Comparison of ENCODE assay signal across 27 cellular contexts in genomic region chr1:169989246-169989645, GRCh38.
"Had no signal": no experiment of that assay in that cellular context is flagged by ENCODE, and none has a peak within 500 bp of the region (broad histone marks: within the 10 kb centered on the region; RNA-seq: fewer than 3 reads in every experiment).

No MANE protein-coding gene starts in this region.

- H3K4me1 Mint-ChIP-seq: immature natural killer cell; naive thymus-derived CD4-positive, alpha-beta T cell; neural progenitor cell; stimulated activated effector memory CD8-positive, alpha-beta T cell treated with anti-CD3 and anti-CD28 coated beads, Interleukin-12 subunit alpha, Interleukin-12 subunit beta, amount 100 ng/mL, for 72 hours had no signal

- H3K27ac Mint-ChIP-seq: immature natural killer cell; mesothelial cell of epicardium; naive thymus-derived CD4-positive, alpha-beta T cell; nephron; neural progenitor cell; stimulated activated effector memory CD8-positive, alpha-beta T cell treated with anti-CD3 and anti-CD28 coated beads, Interleukin-12 subunit alpha, Interleukin-12 subunit beta, amount 100 ng/mL, for 72 hours had no signal

- H3K4me2 ChIP-seq: neural progenitor cell had no signal

- H3K4me3 Mint-ChIP-seq: immature natural killer cell; mesothelial cell of epicardium; naive thymus-derived CD4-positive, alpha-beta T cell; nephron; neural progenitor cell; stimulated activated effector memory CD8-positive, alpha-beta T cell treated with anti-CD3 and anti-CD28 coated beads, Interleukin-12 subunit alpha, Interleukin-12 subunit beta, amount 100 ng/mL, for 72 hours had no signal

- H3K27ac ChIP-seq: coronary artery, esophagus muscularis mucosa, heart right ventricle, neural progenitor cell, parathyroid adenoma, prostate gland, right atrium auricular region, stomach, thyroid gland, vagina had no signal

- H3K9me3 ChIP-seq: esophagus muscularis mucosa, heart right ventricle, prostate gland, right atrium auricular region, stomach, thyroid gland, vagina had no signal

- H3K9me3 Mint-ChIP-seq: immature natural killer cell; mesothelial cell of epicardium; naive thymus-derived CD4-positive, alpha-beta T cell; nephron; neural progenitor cell; stimulated activated effector memory CD8-positive, alpha-beta T cell treated with anti-CD3 and anti-CD28 coated beads, Interleukin-12 subunit alpha, Interleukin-12 subunit beta, amount 100 ng/mL, for 72 hours had no signal

- H3K4me3 ChIP-seq: coronary artery, esophagus muscularis mucosa, heart right ventricle, lung, neural progenitor cell, prostate gland, right atrium auricular region, stomach, thyroid gland, vagina had no signal

- H3K4me1 ChIP-seq: neural progenitor cell, parathyroid adenoma, prostate gland, right atrium auricular region, thyroid gland, vagina had no signal

- H3K36me3 ChIP-seq: neural progenitor cell, prostate gland, right atrium auricular region, thyroid gland, vagina had no signal

- H2AFZ ChIP-seq: neural progenitor cell, parathyroid adenoma had no signal

- H3K9ac ChIP-seq: neural progenitor cell, parathyroid adenoma had no signal

- H3K27me3 ChIP-seq: esophagus muscularis mucosa, heart right ventricle, neural progenitor cell, right atrium auricular region, stomach, thyroid gland, vagina had no signal

- H3K36me3 Mint-ChIP-seq: mesothelial cell of epicardium, neural progenitor cell had no signal

- H3K27me3 Mint-ChIP-seq: naive thymus-derived CD4-positive, alpha-beta T cell had no signal

- H3K79me2 ChIP-seq: parathyroid adenoma had no signal

- DNase-seq: effector CD4-positive, alpha-beta T cell; foreskin melanocyte; glutamatergic neuron; heart right ventricle; hippocampal formation; immature natural killer cell; mesenchymal stem cell; naive thymus-derived CD4-positive, alpha-beta T cell; stimulated activated CD4-positive, alpha-beta T cell treated with anti-CD3 and anti-CD28 coated beads, Interleukin-2, amount 100 ng/mL, for 24 hours; stimulated activated CD4-positive, alpha-beta T cell treated with anti-CD3 and anti-CD28 coated beads, Interleukin-4, amount 100 ng/mL, for 24 hours; stimulated activated naive CD4-positive, alpha-beta T cell treated with Interleukin-2 at 50 U/mL for 16 hours; stomach; thyroid gland; trophoblast cell had no signal

- ATAC-seq: heart right ventricle; left lobe of liver; naive thymus-derived CD4-positive, alpha-beta T cell; sciatic nerve; stimulated activated effector memory CD8-positive, alpha-beta T cell treated with anti-CD3 and anti-CD28 coated beads, Interleukin-12 subunit alpha, Interleukin-12 subunit beta, amount 100 ng/mL, for 72 hours had no signal
